Comparison of ENCODE assay signal across 1 cellular context in genomic region chr3:120417272-120417911, GRCh38.
TF ChIP-seq lines count a peak whose summit lies in the region.

No MANE protein-coding gene starts in this region.

TF ChIP-seq in GM12878, 131 proteins besides CTCF, POLR2A, EP300 and RAD21 (continued from another document and continues in another):
- no peak for TF ChIP-seq HSF1 (IDR thresholded peaks at IDR 0.05; ENCODE audit: low read depth, low read length)
- TF ChIP-seq IRF3 (IDR thresholded peaks at IDR 0.05) = no peak
- peak; percentile 24 for TF ChIP-seq FOS (IDR thresholded peaks at IDR 0.05; ENCODE audit: borderline replicate concordance, extremely low read depth, insufficient read length)
- TF ChIP-seq USF1 (IDR thresholded peaks at IDR 0.05; ENCODE audit: borderline replicate concordance, extremely low read length, insufficient read depth, low read depth, low read length) = no peak
- no peak for TF ChIP-seq POLR2AphosphoS2 (IDR thresholded peaks at IDR 0.05; ENCODE audit: low read depth, low read length)
- no peak for TF ChIP-seq HDAC2 (IDR thresholded peaks at IDR 0.05)
- TF ChIP-seq EGR1 (IDR thresholded peaks at IDR 0.05; ENCODE audit: borderline replicate concordance in 1 of 2, low read depth in 2 of 2, low read length in 2 of 2) = no peak
- TF ChIP-seq SIN3A (IDR thresholded peaks at IDR 0.05; ENCODE audit: low read depth, low read length) = no peak
- TF ChIP-seq SRF (IDR thresholded peaks at IDR 0.05; ENCODE audit: low read depth in 2 of 2, low read length in 2 of 2) = no peak
- TF ChIP-seq FOXM1 (IDR thresholded peaks at IDR 0.05; ENCODE audit: low read depth, low read length) = peak; percentile 59; the same call in 1 of the 2 replicates
- no peak for TF ChIP-seq RB1 (IDR thresholded peaks at IDR 0.05; ENCODE audit: borderline replicate concordance)
- TF ChIP-seq ZZZ3 (IDR thresholded peaks at IDR 0.05; ENCODE audit: control insufficient read depth, insufficient read length, low read depth) = no peak
- no peak for TF ChIP-seq CBX3 (IDR thresholded peaks at IDR 0.05; ENCODE audit: borderline replicate concordance, low read depth)
- TF ChIP-seq ASH2L (IDR thresholded peaks at IDR 0.05; ENCODE audit: borderline replicate concordance, low read depth) = no peak
- TF ChIP-seq, protein P1, sequence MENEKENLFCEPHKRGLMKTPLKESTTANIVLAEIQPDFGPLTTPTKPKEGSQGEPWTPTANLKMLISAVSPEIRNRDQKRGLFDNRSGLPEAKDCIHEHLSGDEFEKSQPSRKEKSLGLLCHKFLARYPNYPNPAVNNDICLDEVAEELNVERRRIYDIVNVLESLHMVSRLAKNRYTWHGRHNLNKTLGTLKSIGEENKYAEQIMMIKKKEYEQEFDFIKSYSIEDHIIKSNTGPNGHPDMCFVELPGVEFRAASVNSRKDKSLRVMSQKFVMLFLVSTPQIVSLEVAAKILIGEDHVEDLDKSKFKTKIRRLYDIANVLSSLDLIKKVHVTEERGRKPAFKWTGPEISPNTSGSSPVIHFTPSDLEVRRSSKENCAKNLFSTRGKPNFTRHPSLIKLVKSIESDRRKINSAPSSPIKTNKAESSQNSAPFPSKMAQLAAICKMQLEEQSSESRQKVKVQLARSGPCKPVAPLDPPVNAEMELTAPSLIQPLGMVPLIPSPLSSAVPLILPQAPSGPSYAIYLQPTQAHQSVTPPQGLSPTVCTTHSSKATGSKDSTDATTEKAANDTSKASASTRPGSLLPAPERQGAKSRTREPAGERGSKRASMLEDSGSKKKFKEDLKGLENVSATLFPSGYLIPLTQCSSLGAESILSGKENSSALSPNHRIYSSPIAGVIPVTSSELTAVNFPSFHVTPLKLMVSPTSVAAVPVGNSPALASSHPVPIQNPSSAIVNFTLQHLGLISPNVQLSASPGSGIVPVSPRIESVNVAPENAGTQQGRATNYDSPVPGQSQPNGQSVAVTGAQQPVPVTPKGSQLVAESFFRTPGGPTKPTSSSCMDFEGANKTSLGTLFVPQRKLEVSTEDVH (IDR thresholded peaks at IDR 0.05; ENCODE audit: low read depth, partially characterized antibody) = no peak
- TF ChIP-seq IKZF2 (IDR thresholded peaks at IDR 0.05) = peak; percentile 19 to 53; a peak in 1 of 4 replicates
- TF ChIP-seq MYC (IDR thresholded peaks at IDR 0.05; ENCODE audit: insufficient read depth, insufficient read length, insufficient replicate concordance, low read length, severe bottlenecking) = no peak
- no peak for TF ChIP-seq MYB (IDR thresholded peaks at IDR 0.05; ENCODE audit: borderline replicate concordance, low read depth, low read length)
- TF ChIP-seq KDM1A (IDR thresholded peaks at IDR 0.05; ENCODE audit: borderline replicate concordance) = no peak
- no peak for TF ChIP-seq RAD51 (IDR thresholded peaks at IDR 0.05)
- no peak for TF ChIP-seq ZNF207 (IDR thresholded peaks at IDR 0.05; ENCODE audit: borderline replicate concordance)
- TF ChIP-seq KLF5 (IDR thresholded peaks at IDR 0.05; ENCODE audit: partially characterized antibody) = no peak
- TF ChIP-seq DPF2 (IDR thresholded peaks at IDR 0.05) = no peak
- TF ChIP-seq ATF7 (IDR thresholded peaks at IDR 0.05; ENCODE audit: low read depth) = peak; percentile 12; the same call in 1 of the 2 replicates
- no peak for TF ChIP-seq PML (IDR thresholded peaks at IDR 0.05; ENCODE audit: low read length)
- no peak for TF ChIP-seq TBL1XR1 (IDR thresholded peaks at IDR 0.05; ENCODE audit: low read depth, low read length)
- TF ChIP-seq IKZF1 (conservative IDR thresholded peaks at IDR 0.05) = peak; percentile 58
- no peak for TF ChIP-seq CUX1 (IDR thresholded peaks at IDR 0.05; ENCODE audit: insufficient replicate concordance, low read depth, low read length)
- TF ChIP-seq YY1 (IDR thresholded peaks at IDR 0.05; ENCODE audit: low read depth, low read length) = no peak
- no peak for TF ChIP-seq STAT3 (IDR thresholded peaks at IDR 0.05; ENCODE audit: low read depth, low read length)
- no peak for TF ChIP-seq ZBED1 (IDR thresholded peaks at IDR 0.05; ENCODE audit: borderline replicate concordance)
- no peak for TF ChIP-seq MTA2 (IDR thresholded peaks at IDR 0.05; ENCODE audit: low read depth)
- no peak for TF ChIP-seq BCL3 (IDR thresholded peaks at IDR 0.05; ENCODE audit: borderline replicate concordance, insufficient read depth, low read depth, low read length, poor library complexity, severe bottlenecking)
- no peak for TF ChIP-seq PAX5 (IDR thresholded peaks at IDR 0.05; ENCODE audit: borderline replicate concordance, low read depth, low read length)
- TF ChIP-seq MEF2A (IDR thresholded peaks at IDR 0.05; ENCODE audit: insufficient read depth, low read depth, low read length) = no peak
- TF ChIP-seq ZBTB40 (IDR thresholded peaks at IDR 0.05; ENCODE audit: borderline replicate concordance) = no peak
- TF ChIP-seq, protein P2, sequence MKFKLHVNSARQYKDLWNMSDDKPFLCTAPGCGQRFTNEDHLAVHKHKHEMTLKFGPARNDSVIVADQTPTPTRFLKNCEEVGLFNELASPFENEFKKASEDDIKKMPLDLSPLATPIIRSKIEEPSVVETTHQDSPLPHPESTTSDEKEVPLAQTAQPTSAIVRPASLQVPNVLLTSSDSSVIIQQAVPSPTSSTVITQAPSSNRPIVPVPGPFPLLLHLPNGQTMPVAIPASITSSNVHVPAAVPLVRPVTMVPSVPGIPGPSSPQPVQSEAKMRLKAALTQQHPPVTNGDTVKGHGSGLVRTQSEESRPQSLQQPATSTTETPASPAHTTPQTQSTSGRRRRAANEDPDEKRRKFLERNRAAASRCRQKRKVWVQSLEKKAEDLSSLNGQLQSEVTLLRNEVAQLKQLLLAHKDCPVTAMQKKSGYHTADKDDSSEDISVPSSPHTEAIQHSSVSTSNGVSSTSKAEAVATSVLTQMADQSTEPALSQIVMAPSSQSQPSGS (IDR thresholded peaks at IDR 0.05; ENCODE audit: low read length) = no peak
- peak; percentile 52; the same call in 1 of the 2 replicates for TF ChIP-seq RELB (IDR thresholded peaks at IDR 0.05; ENCODE audit: low read depth)
- TF ChIP-seq ZSCAN29 (IDR thresholded peaks at IDR 0.05) = no peak
- TF ChIP-seq ZNF384 (IDR thresholded peaks at IDR 0.05; ENCODE audit: borderline replicate concordance, low read depth, low read length) = no peak
- no peak for TF ChIP-seq EZH2 (IDR thresholded peaks at IDR 0.05; ENCODE audit: borderline replicate concordance, control insufficient read depth, low read depth, low read length)
- peak; percentile 92 for TF ChIP-seq SMC3 (IDR thresholded peaks at IDR 0.05; ENCODE audit: borderline replicate concordance, low read length)
- TF ChIP-seq MXI1 (IDR thresholded peaks at IDR 0.05; ENCODE audit: low read depth, low read length) = peak; percentile 39; the same call in 1 of the 2 replicates
- TF ChIP-seq NFYA (IDR thresholded peaks at IDR 0.05; ENCODE audit: borderline replicate concordance, low read depth, low read length) = no peak
